Comparison of ENCODE assay signal across 10 cellular contexts in genomic region chr15:96359772-96360498, GRCh38. TPM values are rescaled to one million over a fixed set of nuclear protein-coding genes. Genes with fewer than 3 reads are reported as not detected.
DNase-seq lines count a peak whose midpoint lies in the region; TF ChIP-seq lines count a peak whose summit lies in the region.
"Had no signal": no experiment of that assay in that cellular context is flagged by ENCODE, and none has a peak within 500 bp of the region (broad histone marks: within the 10 kb centered on the region; RNA-seq: fewer than 3 reads in every experiment).

No MANE protein-coding gene starts in this region.

- no peak for TF ChIP-seq CTCF in H9 (conservative IDR thresholded peaks at IDR 0.05)
- TF ChIP-seq CTCF in brain microvascular endothelial cell (IDR thresholded peaks at IDR 0.05; ENCODE audit: low read depth, low read length, missing control alignments) = peak; percentile 2

- H3K4me1 ChIP-seq in H9 (ENCODE audit: insufficient read depth, low read length) (0 out of 2 replicates have a peak, but pooled peaks cover 2% of the 10 kb centered on the region), skeletal muscle satellite cell (ENCODE audit: control insufficient read depth, insufficient read depth, low read length) (peaks cover 26% of the 10 kb centered on the region)
- H3K4me1 ChIP-seq: parathyroid adenoma had no signal

- WGBS in H9 (ENCODE audit: extremely low coverage, insufficient read length, low lambda C conversion rate) = no CpG with 5 or more reads among the region's 46 CpGs

- H3K27me3 Mint-ChIP-seq in H9 (ENCODE audit: low read depth) = no peaks in the 10 kb centered on the region

- no peak overlapping the region for H3K27ac Mint-ChIP-seq in H9

- peak overlapping the region in 1 of 2 experiments; percentile 61; a peak in 3 of 5 replicates for H3K4me3 Mint-ChIP-seq in H9

- peaks cover 8% of the 10 kb centered on the region for H3K23me2 ChIP-seq in H9 (ENCODE audit: insufficient read length, low read depth, low read length, poor library complexity, severe bottlenecking)

- H2BK15ac ChIP-seq in H9 (ENCODE audit: low read depth, low read length) = no peak overlapping the region

- H3K36me3 ChIP-seq in brain microvascular endothelial cell (replicated peaks) (no peaks in the 10 kb centered on the region), skeletal muscle satellite cell (ENCODE audit: insufficient read depth, low read length) (no peaks in the 10 kb centered on the region)

- H3K23ac ChIP-seq in H9 (ENCODE audit: insufficient read length, low read depth, low read length) = no peak overlapping the region

- no peak overlapping the region for H2AFZ ChIP-seq in H9 (ENCODE audit: low read length)
- H2AFZ ChIP-seq: parathyroid adenoma had no signal

- H3K36me3 Mint-ChIP-seq in H9 (ENCODE audit: insufficient read depth in 1 of 3, low read depth in 3 of 3) = peaks cover 0 to 2% (median 0%) of the 10 kb centered on the region in 3 experiments; a peak in 2 of 7 replicates

- DNase-seq in H9 (peak; percentile 53), brain microvascular endothelial cell (no peak), islet precursor cell (peak; percentile 76), NCI-H146 (lab: John Stamatoyannopoulos, UW) (no peak), SHP77 (lab: John Stamatoyannopoulos, UW) (no peak), DMS79 treated with DMSO at 0.1 percent for 48 hours (lab: John Stamatoyannopoulos, UW) (no peak), putamen (ENCODE audit: low spot score) (no peak)
- DNase-seq: NCI-H1048 had no signal

- H3K9ac ChIP-seq in H9 (ENCODE audit: extremely low read depth, insufficient read length, low read length) (no peak overlapping the region), skeletal muscle satellite cell (ENCODE audit: low read depth, low read length) (peak overlapping the region; percentile 83)
- H3K9ac ChIP-seq: parathyroid adenoma had no signal

- H3K9me3 Mint-ChIP-seq in H9 = peaks cover 2 to 7% of the 10 kb centered on the region in 2 experiments; a peak in 3 of 5 replicates

- no peak overlapping the region for H3K4ac ChIP-seq in H9 (ENCODE audit: low read depth, low read length)

- no peak overlapping the region for H3K14ac ChIP-seq in H9 (ENCODE audit: insufficient read depth, low read length)

- H3K9me3 ChIP-seq in H9 (ENCODE audit: control insufficient read depth, low read depth, low read length) = no peaks in the 10 kb centered on the region
- no peaks in the 10 kb centered on the region for H3K9me3 ChIP-seq in skeletal muscle satellite cell (replicated peaks; ENCODE audit: low read length)

- H2BK120ac ChIP-seq in H9 (ENCODE audit: low read depth, low read length, poor library complexity, severe bottlenecking) = no peak overlapping the region

- H3K4me2 ChIP-seq in H9 (ENCODE audit: insufficient read depth, insufficient read length, low read length) = peak overlapping the region; percentile 76
- H3K4me2 ChIP-seq in skeletal muscle satellite cell (ENCODE audit: low read length) = peak overlapping the region; percentile 86

- in situ Hi-C loops in brain microvascular endothelial cell (cut with HindIII; ENCODE audit: low pct_ligation_motif_present, low sequenced_read_pairs) = no loop called here

- no peak overlapping the region for H3K18ac ChIP-seq in H9 (ENCODE audit: insufficient read length, low read depth, low read length)

- H4K20me1 ChIP-seq in H9 (ENCODE audit: control insufficient read depth, insufficient read depth, insufficient read length) = no peaks in the 10 kb centered on the region

- no peak overlapping the region for H3K56ac ChIP-seq in H9 (ENCODE audit: insufficient read length, low read depth, low read length)

- H3K27ac ChIP-seq in H9 (ENCODE audit: insufficient read length, low read depth, low read length) (no peak overlapping the region), brain microvascular endothelial cell (peak overlapping the region; percentile 35)
- H3K27ac ChIP-seq: parathyroid adenoma had no signal

- no peaks in the 10 kb centered on the region for H3K79me1 ChIP-seq in H9 (ENCODE audit: insufficient read depth, low read depth, low read length, poor library complexity, severe bottlenecking)

- H3K27me3 ChIP-seq in H9 (ENCODE audit: insufficient read depth, low read length) (peaks cover 97% of the 10 kb centered on the region), brain microvascular endothelial cell (replicated peaks) (no peaks in the 10 kb centered on the region), skeletal muscle satellite cell (ENCODE audit: control insufficient read depth, insufficient read depth, low read length) (no peaks in the 10 kb centered on the region)

- no peak overlapping the region for H2BK20ac ChIP-seq in H9 (ENCODE audit: low read depth, low read length, poor library complexity, severe bottlenecking)

- H2BK12ac ChIP-seq in H9 (ENCODE audit: insufficient read length, low read depth, low read length) = no peak overlapping the region

- no peaks in the 10 kb centered on the region for H3K79me2 ChIP-seq in H9 (ENCODE audit: insufficient read depth, low read length)

- H4K8ac ChIP-seq in H9 (replicated peaks; ENCODE audit: insufficient read length, low read depth, low read length) = no peak overlapping the region

- no peak overlapping the region for H3T11ph ChIP-seq in H9 (ENCODE audit: low read length)

- H3K4me3 ChIP-seq in brain microvascular endothelial cell (ENCODE audit: low read depth, low read length) (peak overlapping the region; percentile 64), skeletal muscle satellite cell (ENCODE audit: low read length) (peak overlapping the region; percentile 82)

- peaks cover 20 to 58% of the 10 kb centered on the region in 2 experiments for H3K4me1 Mint-ChIP-seq in H9

- no peak overlapping the region for H2BK5ac ChIP-seq in H9 (ENCODE audit: insufficient read length, low read length)

- no peak overlapping the region for H4K91ac ChIP-seq in H9 (ENCODE audit: insufficient read length, low read depth, low read length)

- H2AK5ac ChIP-seq in H9 (ENCODE audit: insufficient read length, low read length) = no peak overlapping the region

- no peak overlapping the region for H4K5ac ChIP-seq in H9 (ENCODE audit: insufficient read length, low read depth, low read length)

RNA-seq across cellular contexts. Expression of gene NR2F2, which starts 29.4 kb away (rescaled TPM):
- 0.24 TPM in 1 of 2 replicates, not detected in the other for total RNA-seq in H9 (2021)
- 9.9 and 10.0 TPM in 2 replicates for total RNA-seq in skeletal muscle satellite cell (2012; rRNA removed)

Comparison
In these comparisons a context has a peak if more than half of its experiments do, and no peak if none do; other contexts are left out.
1. DNase-seq: peak in H9 (single experiment) and islet precursor cell (single experiment); none in brain microvascular endothelial cell (single experiment), NCI-H146 (single experiment), SHP77 (0 of 2), DMS79 treated with DMSO at 0.1 percent for 48 hours (single experiment) and putamen (single experiment).